ENCODE assay signal across 8 cellular contexts in the genomic region with DNA sequence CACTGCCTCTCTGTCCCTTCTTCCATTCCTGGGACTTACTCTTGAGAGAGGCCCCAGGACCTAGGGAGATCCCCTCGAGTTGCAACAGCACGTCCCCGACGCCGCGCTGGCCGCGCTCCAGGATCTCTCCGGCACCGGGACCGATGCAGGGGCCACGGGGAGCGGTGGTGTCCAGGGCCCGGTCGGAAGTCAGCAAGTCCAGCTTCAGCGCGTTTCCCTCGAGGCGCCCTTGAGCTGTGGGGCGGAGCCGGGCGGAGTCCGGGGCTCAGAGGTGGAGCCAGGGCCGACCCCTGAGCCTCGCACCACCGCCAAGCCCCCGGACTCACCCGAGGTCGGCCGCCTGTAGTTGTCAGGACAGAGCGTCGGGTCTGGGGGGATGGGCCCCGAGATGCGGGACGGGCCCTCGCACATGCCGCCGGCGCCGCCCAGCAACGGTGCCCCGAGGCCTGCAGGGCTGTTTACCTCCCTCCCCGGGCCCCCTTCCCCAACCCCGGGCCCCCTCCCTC. TPM values are rescaled to one million over a fixed set of nuclear protein-coding genes. Genes with fewer than 3 reads are reported as not detected.
DNase-seq lines count a peak whose midpoint lies in the region; ATAC-seq and TF ChIP-seq lines count a peak whose summit lies in the region.

No MANE protein-coding gene starts in this region.

- peak overlapping the region; percentile 68 for H3K4me3 Mint-ChIP-seq in osteocyte (ENCODE audit: unreplicated experiment)

- no peaks in the 10 kb centered on the region for H3K9me3 Mint-ChIP-seq in osteocyte (ENCODE audit: unreplicated experiment)

- DNase-seq in AG10803 (ENCODE audit: low read depth) (no peak), fibroblast of lung (ENCODE audit: low read depth in 2 of 2) (peak in 1 of 2 donors; percentile 34), osteocyte (ENCODE audit: extremely low spot score, unreplicated experiment) (peak; percentile 85), NK-92 (lab: John Stamatoyannopoulos, UW; ENCODE audit: unreplicated experiment) (no peak)
- DNase-seq in NK-92 treated with Interleukin-12 subunit alpha and Interleukin-12 subunit beta, amount 100 ng/mL, for 24 hours (lab: John Stamatoyannopoulos, UW), result no peak

- H3K4me3 ChIP-seq in AG10803 (ENCODE audit: low read length), result peak overlapping the region; percentile 64
- H3K4me3 ChIP-seq in SU-DHL-6 (ENCODE audit: insufficient read depth, low read length, poor library complexity, severe bottlenecking), result peak overlapping the region; percentile 60
- peak overlapping the region; percentile 36 to 72 (median 54) for H3K4me3 ChIP-seq in fibroblast of lung (replicated peaks in 1 of 4; ENCODE audit: control extremely low read depth in 1 of 4, insufficient read depth in 1 of 4, low read depth in 3 of 4, low read length in 4 of 4)

- H3K27me3 ChIP-seq in SU-DHL-6 (ENCODE audit: low read length) (no peaks in the 10 kb centered on the region), fibroblast of lung (ENCODE audit: control insufficient read depth, insufficient read depth, low read length) (no peaks in the 10 kb centered on the region)

- peaks cover 3% of the 10 kb centered on the region; the same call in 1 of the 2 replicates for H3F3A ChIP-seq in SU-DHL-6 (ENCODE audit: insufficient read depth)

- H3K79me2 ChIP-seq in SU-DHL-6 (ENCODE audit: insufficient read depth, low read length) (no peaks in the 10 kb centered on the region), fibroblast of lung (ENCODE audit: control insufficient read depth, insufficient read depth, low read length) (no peaks in the 10 kb centered on the region)

- H3K9ac ChIP-seq in SU-DHL-6 (ENCODE audit: low read length) (peak overlapping the region; percentile 52), fibroblast of lung (ENCODE audit: insufficient read depth, low read length) (peak overlapping the region; percentile 62)

- no peaks in the 10 kb centered on the region for H3K27me3 Mint-ChIP-seq in osteocyte (ENCODE audit: unreplicated experiment)

- H2AFZ ChIP-seq in SU-DHL-6 (ENCODE audit: low read depth, low read length, severe bottlenecking) (peak overlapping the region; percentile 86), fibroblast of lung (ENCODE audit: low read length) (peak overlapping the region; percentile 53)

- H4K20me1 ChIP-seq in SU-DHL-6 (ENCODE audit: low read depth, low read length) (no peaks in the 10 kb centered on the region), fibroblast of lung (ENCODE audit: control insufficient read depth, extremely low read depth, insufficient read depth, low read length) (no peaks in the 10 kb centered on the region)

- TF ChIP-seq CTCF in AG10803 (conservative IDR thresholded peaks at IDR 0.05; ENCODE audit: low read length), result no peak
- no peak for TF ChIP-seq CTCF in SU-DHL-6 (IDR thresholded peaks at IDR 0.05; ENCODE audit: insufficient read depth, low read length, poor library complexity, severe bottlenecking)
- no peak for TF ChIP-seq CTCF in fibroblast of lung (conservative IDR thresholded peaks at IDR 0.05 in 1 of 2, IDR thresholded peaks at IDR 0.05 in 1 of 2; ENCODE audit: low read depth in 1 of 2, low read length in 2 of 2)
- no peak for TF ChIP-seq CTCF in osteocyte (IDR thresholded peaks at IDR 0.05)

- peaks cover 6% of the 10 kb centered on the region for H3K36me3 Mint-ChIP-seq in osteocyte (ENCODE audit: unreplicated experiment)

- H3K27ac ChIP-seq in SU-DHL-6 (ENCODE audit: low read depth, low read length) (no peak overlapping the region), fibroblast of lung (ENCODE audit: insufficient read depth, low read length) (peak overlapping the region; percentile 78)

- H3K4me1 Mint-ChIP-seq in osteocyte (ENCODE audit: unreplicated experiment), result peaks cover 27% of the 10 kb centered on the region

- no peaks in the 10 kb centered on the region for H3K36me3 ChIP-seq in SU-DHL-6 (ENCODE audit: low read length)
- peaks cover 2% of the 10 kb centered on the region for H3K36me3 ChIP-seq in fibroblast of lung (ENCODE audit: control insufficient read depth, insufficient read depth, low read length)

- peak overlapping the region; percentile 18 for H3K27ac Mint-ChIP-seq in osteocyte (ENCODE audit: unreplicated experiment)

- H3K4me2 ChIP-seq in SU-DHL-6 (ENCODE audit: low read depth, low read length, poor library complexity, severe bottlenecking) (peak overlapping the region; percentile 66), fibroblast of lung (ENCODE audit: extremely low read depth, insufficient read depth, low read length) (peak overlapping the region; percentile 82)

- H3K4me1 ChIP-seq in fibroblast of lung (ENCODE audit: control insufficient read depth, extremely low read depth, insufficient read depth, low read length), result peaks cover 16% of the 10 kb centered on the region

- H3K9me3 ChIP-seq in SU-DHL-6 (ENCODE audit: insufficient read depth, low read length) (no peaks in the 10 kb centered on the region), fibroblast of lung (ENCODE audit: control insufficient read depth, insufficient read depth, low read depth, low read length) (no peaks in the 10 kb centered on the region)

- no peaks in the 10 kb centered on the region for H3K9me2 ChIP-seq in SU-DHL-6 (replicated peaks; ENCODE audit: insufficient read depth, low read length)

- ATAC-seq in GM21381 (IDR thresholded peaks at IDR 0.05; ENCODE audit: unreplicated experiment) (peak; percentile 8), GM21526 (IDR thresholded peaks at IDR 0.05; ENCODE audit: low FRiP score, unreplicated experiment) (no peak)

RNA-seq across cellular contexts. Expression of gene ENKD1, which starts 0.5 kb away (rescaled TPM):
- total RNA-seq in fibroblast of lung (17.8 and 19.0 TPM in 2 replicates), osteocyte (10.9 and 11.7 TPM in 2 replicates)
- 3.2 and 3.7 TPM in 2 replicates for polyA plus RNA-seq in fibroblast of lung
- polyA plus RNA-seq in fibroblast of lung (2012), result 8.4 and 8.9 TPM in 2 replicates
- polyA minus RNA-seq in fibroblast of lung (ENCODE audit: low replicate concordance), result 0.63 and 2.5 TPM in 2 replicates

RNA-seq across cellular contexts. Expression of gene C16orf86, which starts 0.5 kb away (rescaled TPM):
- total RNA-seq in fibroblast of lung (5.6 and 9.2 TPM in 2 replicates), osteocyte (2.1 and 2.8 TPM in 2 replicates)
- polyA plus RNA-seq in fibroblast of lung, result 0.63 and 0.73 TPM in 2 replicates
- polyA plus RNA-seq in fibroblast of lung (2012), result 1.6 and 1.8 TPM in 2 replicates
- not detected in 2 replicates for polyA minus RNA-seq in fibroblast of lung (ENCODE audit: low replicate concordance)

RNA-seq across cellular contexts. Expression of gene PARD6A, which starts 5.3 kb away (rescaled TPM):
- total RNA-seq in fibroblast of lung, result 4.1 and 4.8 TPM in 2 replicates
- polyA plus RNA-seq in fibroblast of lung, result 0.36 and 1.0 TPM in 2 replicates
- polyA plus RNA-seq in fibroblast of lung (2012), result 0.71 and 2.1 TPM in 2 replicates
- polyA minus RNA-seq in fibroblast of lung (ENCODE audit: low replicate concordance), result not detected in 2 replicates
- 4.1 and 4.6 TPM in 2 replicates for total RNA-seq in osteocyte

RNA-seq across cellular contexts. Expression of gene ACD, which starts 6.0 kb away (rescaled TPM):
- total RNA-seq in fibroblast of lung, result 9.2 and 9.5 TPM in 2 replicates
- 7.9 and 16.1 TPM in 2 replicates for polyA plus RNA-seq in fibroblast of lung
- polyA plus RNA-seq in fibroblast of lung (2012), result 11.9 and 25.0 TPM in 2 replicates
- 40.9 and 73.2 TPM in 2 replicates for polyA minus RNA-seq in fibroblast of lung (ENCODE audit: low replicate concordance)
- 21.3 and 23.1 TPM in 2 replicates for total RNA-seq in osteocyte

RNA-seq across cellular contexts. Expression of gene CARMIL2, which starts 21.1 kb away (rescaled TPM):
- total RNA-seq in fibroblast of lung, result 0.17 and 0.26 TPM in 2 replicates
- polyA plus RNA-seq in fibroblast of lung, result 0.02 and 0.07 TPM in 2 replicates
- polyA plus RNA-seq in fibroblast of lung (2012), result 0.18 and 0.26 TPM in 2 replicates
- not detected in 2 replicates for polyA minus RNA-seq in fibroblast of lung (ENCODE audit: low replicate concordance)
- 0.94 and 1.7 TPM in 2 replicates for total RNA-seq in osteocyte
